Comparison of ENCODE assay signal across 9 cellular contexts in genomic region chr5:151319334-151319733, GRCh38. TPM values are rescaled to one million over a fixed set of nuclear protein-coding genes. Genes with fewer than 3 reads are reported as not detected.
DNase-seq lines count a peak whose midpoint lies in the region; ATAC-seq and TF ChIP-seq lines count a peak whose summit lies in the region.
"Had no signal": no experiment of that assay in that cellular context is flagged by ENCODE, and none has a peak within 500 bp of the region (broad histone marks: within the 10 kb centered on the region; RNA-seq: fewer than 3 reads in every experiment).

No MANE protein-coding gene starts in this region.

- no peaks in the 10 kb centered on the region for H3K27me3 ChIP-seq in neural progenitor cell

- no peak overlapping the region for H3K4me3 ChIP-seq in astrocyte of the cerebellum (ENCODE audit: low read depth, low read length)
- H3K4me3 ChIP-seq in neural progenitor cell: no peak overlapping the region

- H3K27ac Mint-ChIP-seq in mesothelial cell of epicardium (peak overlapping the region; percentile 50), neural progenitor cell (no peak overlapping the region)
- no peak overlapping the region for H3K27ac Mint-ChIP-seq in activated CD4-positive, alpha-beta memory T cell treated with anti-CD3 and anti-CD28 coated beads, Interleukin-2, amount 10 ng/mL, durations not matched to agents 7 days and 5 days
- no peak overlapping the region for H3K27ac Mint-ChIP-seq in natural killer cell treated with Interleukin-12 subunit alpha and Interleukin-12 subunit beta and Interleukin-15 and Interleukin-18, amount 100 ng/mL, for 72 hours
- H3K27ac Mint-ChIP-seq: stimulated activated naive CD8-positive, alpha-beta T cell treated with anti-CD3 and anti-CD28 coated beads, Interleukin-15, Interleukin-2, amounts not matched to agents 100 ng/mL and 50 ng/mL, for 24 hours had no signal

- peaks cover 4% of the 10 kb centered on the region for H3K4me1 ChIP-seq in neural progenitor cell

- H3K9me3 ChIP-seq in neural progenitor cell (ENCODE audit: low read depth): no peaks in the 10 kb centered on the region

- ATAC-seq in GM19468 (IDR thresholded peaks at IDR 0.05; ENCODE audit: extremely low read depth, unreplicated experiment): peak; percentile 60
- no peak for ATAC-seq in natural killer cell treated with Interleukin-12 subunit alpha and Interleukin-12 subunit beta and Interleukin-15 and Interleukin-18, amount 100 ng/mL, for 72 hours

- no peaks in the 10 kb centered on the region for H3K79me2 ChIP-seq in neural progenitor cell (ENCODE audit: low read depth)

- TF ChIP-seq CTCF in astrocyte of the cerebellum (IDR thresholded peaks at IDR 0.05; ENCODE audit: low read depth, low read length, missing control alignments): peak; percentile 19
- no peak for TF ChIP-seq CTCF in mesothelial cell of epicardium (IDR thresholded peaks at IDR 0.05; ENCODE audit: unreplicated experiment)
- no peak for TF ChIP-seq CTCF in neural progenitor cell (IDR thresholded peaks at IDR 0.05)

- no peak overlapping the region for H3K9ac ChIP-seq in neural progenitor cell

- H3K4me3 Mint-ChIP-seq in mesothelial cell of epicardium: no peak overlapping the region
- no peak overlapping the region for H3K4me3 Mint-ChIP-seq in activated CD4-positive, alpha-beta memory T cell treated with anti-CD3 and anti-CD28 coated beads, Interleukin-2, amount 10 ng/mL, durations not matched to agents 7 days and 5 days
- H3K4me3 Mint-ChIP-seq in neural progenitor cell: no peak overlapping the region
- no peak overlapping the region for H3K4me3 Mint-ChIP-seq in natural killer cell treated with Interleukin-12 subunit alpha and Interleukin-12 subunit beta and Interleukin-15 and Interleukin-18, amount 100 ng/mL, for 72 hours
- H3K4me3 Mint-ChIP-seq: stimulated activated naive CD8-positive, alpha-beta T cell treated with anti-CD3 and anti-CD28 coated beads, Interleukin-15, Interleukin-2, amounts not matched to agents 100 ng/mL and 50 ng/mL, for 24 hours had no signal

- H3K27ac ChIP-seq in neural progenitor cell: no peak overlapping the region

- in situ Hi-C loops in astrocyte of the cerebellum (cut with HindIII; ENCODE audit: low sequenced_read_pairs): no loop called here

- H3K4me1 Mint-ChIP-seq in mesothelial cell of epicardium (peaks cover 18% of the 10 kb centered on the region), neural progenitor cell (peaks cover 13% of the 10 kb centered on the region)
- H3K4me1 Mint-ChIP-seq in activated CD4-positive, alpha-beta memory T cell treated with anti-CD3 and anti-CD28 coated beads, Interleukin-2, amount 10 ng/mL, durations not matched to agents 7 days and 5 days: no peaks in the 10 kb centered on the region
- peaks cover 0 to 2% of the 10 kb centered on the region in 2 donors for H3K4me1 Mint-ChIP-seq in natural killer cell treated with Interleukin-12 subunit alpha and Interleukin-12 subunit beta and Interleukin-15 and Interleukin-18, amount 100 ng/mL, for 72 hours (ENCODE audit: low read depth in 2 of 2)

- H3K36me3 ChIP-seq in neural progenitor cell: no peaks in the 10 kb centered on the region

- peak; percentile 15 for DNase-seq in Daoy (ENCODE audit: low read depth)
- peak; percentile 33 for DNase-seq in HPDE6-E6E7 (ENCODE audit: extremely low spot score)
- no peak for DNase-seq in astrocyte of the cerebellum (ENCODE audit: low read depth)
- no peak for DNase-seq in mesothelial cell of epicardium (ENCODE audit: low spot score in 2 of 2, unreplicated experiment in 2 of 2)
- no peak for DNase-seq in activated CD4-positive, alpha-beta memory T cell treated with anti-CD3 and anti-CD28 coated beads, Interleukin-2, amount 10 ng/mL, durations not matched to agents 7 days and 5 days
- no peak for DNase-seq in neural progenitor cell (ENCODE audit: low spot score)
- no peak for DNase-seq in natural killer cell treated with Interleukin-12 subunit alpha and Interleukin-12 subunit beta and Interleukin-15 and Interleukin-18, amount 100 ng/mL, for 72 hours (ENCODE audit: low spot score)

- POLR2A ChIA-PET in activated CD4-positive, alpha-beta memory T cell treated with anti-CD3 and anti-CD28 coated beads, Interleukin-2, amount 10 ng/mL, durations not matched to agents 7 days and 5 days (lab: Charles Lee): no interaction called here

- H3K36me3 Mint-ChIP-seq in mesothelial cell of epicardium (no peaks in the 10 kb centered on the region), neural progenitor cell (no peaks in the 10 kb centered on the region)
- H3K36me3 Mint-ChIP-seq in activated CD4-positive, alpha-beta memory T cell treated with anti-CD3 and anti-CD28 coated beads, Interleukin-2, amount 10 ng/mL, durations not matched to agents 7 days and 5 days (ENCODE audit: low read depth): no peaks in the 10 kb centered on the region
- H3K36me3 Mint-ChIP-seq in natural killer cell treated with Interleukin-12 subunit alpha and Interleukin-12 subunit beta and Interleukin-15 and Interleukin-18, amount 100 ng/mL, for 72 hours: no peaks in the 10 kb centered on the region

- CTCF ChIA-PET in activated CD4-positive, alpha-beta memory T cell treated with anti-CD3 and anti-CD28 coated beads, Interleukin-2, amount 10 ng/mL, durations not matched to agents 7 days and 5 days (lab: Charles Lee): interaction anchor here (1.2 kb wide), 1 partner anchor 96 kb away, joined by 3 read pairs; the partner anchor contains the start of gene CCDC69

- H3K9me3 Mint-ChIP-seq in mesothelial cell of epicardium (no peaks in the 10 kb centered on the region), neural progenitor cell (peaks cover 3% of the 10 kb centered on the region)
- no peaks in the 10 kb centered on the region for H3K9me3 Mint-ChIP-seq in activated CD4-positive, alpha-beta memory T cell treated with anti-CD3 and anti-CD28 coated beads, Interleukin-2, amount 10 ng/mL, durations not matched to agents 7 days and 5 days
- H3K9me3 Mint-ChIP-seq in natural killer cell treated with Interleukin-12 subunit alpha and Interleukin-12 subunit beta and Interleukin-15 and Interleukin-18, amount 100 ng/mL, for 72 hours: no peaks in the 10 kb centered on the region
- H3K9me3 Mint-ChIP-seq: stimulated activated naive CD8-positive, alpha-beta T cell treated with anti-CD3 and anti-CD28 coated beads, Interleukin-15, Interleukin-2, amounts not matched to agents 100 ng/mL and 50 ng/mL, for 24 hours had no signal

- H2AFZ ChIP-seq in neural progenitor cell (replicated peaks): no peak overlapping the region

- H3K27me3 Mint-ChIP-seq in mesothelial cell of epicardium (ENCODE audit: low read depth) (peaks cover 3% of the 10 kb centered on the region), neural progenitor cell (ENCODE audit: insufficient read depth, low read depth) (no peaks in the 10 kb centered on the region)
- peaks cover 7% of the 10 kb centered on the region for H3K27me3 Mint-ChIP-seq in activated CD4-positive, alpha-beta memory T cell treated with anti-CD3 and anti-CD28 coated beads, Interleukin-2, amount 10 ng/mL, durations not matched to agents 7 days and 5 days
- peaks cover 9% of the 10 kb centered on the region in 2 donors for H3K27me3 Mint-ChIP-seq in natural killer cell treated with Interleukin-12 subunit alpha and Interleukin-12 subunit beta and Interleukin-15 and Interleukin-18, amount 100 ng/mL, for 72 hours
- H3K27me3 Mint-ChIP-seq: stimulated activated naive CD8-positive, alpha-beta T cell treated with anti-CD3 and anti-CD28 coated beads, Interleukin-15, Interleukin-2, amounts not matched to agents 100 ng/mL and 50 ng/mL, for 24 hours had no signal

- no peak overlapping the region for H3K4me2 ChIP-seq in neural progenitor cell

- no peaks in the 10 kb centered on the region for H4K20me1 ChIP-seq in neural progenitor cell (ENCODE audit: low read depth)

- no peaks in the 10 kb centered on the region for H3F3A ChIP-seq in neural progenitor cell (ENCODE audit: low read depth)

RNA-seq across cellular contexts. Expression of gene SLC36A3, which starts 15.8 kb away (rescaled TPM):
- total RNA-seq in Daoy (2014; rRNA removed; shearing (Covaris generic)): not detected in 2 replicates
- total RNA-seq in mesothelial cell of epicardium (not detected in 3 replicates), neural progenitor cell (ENCODE audit: low replicate concordance) (not detected in 2 replicates)
- total RNA-seq in activated CD4-positive, alpha-beta memory T cell treated with anti-CD3 and anti-CD28 coated beads, Interleukin-2, amount 10 ng/mL, durations not matched to agents 7 days and 5 days: not detected
- not detected for total RNA-seq in natural killer cell treated with Interleukin-12 subunit alpha and Interleukin-12 subunit beta and Interleukin-15 and Interleukin-18, amount 100 ng/mL, for 72 hours

RNA-seq across cellular contexts. Expression of gene SLC36A2, which starts 28.0 kb away (rescaled TPM):
- total RNA-seq in Daoy (2014; rRNA removed; shearing (Covaris generic)): not detected in 2 replicates
- total RNA-seq in mesothelial cell of epicardium (not detected in 3 replicates), neural progenitor cell (ENCODE audit: low replicate concordance) (not detected in 2 replicates)
- total RNA-seq in activated CD4-positive, alpha-beta memory T cell treated with anti-CD3 and anti-CD28 coated beads, Interleukin-2, amount 10 ng/mL, durations not matched to agents 7 days and 5 days: not detected
- total RNA-seq in natural killer cell treated with Interleukin-12 subunit alpha and Interleukin-12 subunit beta and Interleukin-15 and Interleukin-18, amount 100 ng/mL, for 72 hours: not detected

Comparison
In these comparisons a context has a peak if more than half of its experiments do, and no peak if none do; other contexts are left out.
1. DNase-seq: peak in Daoy (single experiment) and HPDE6-E6E7 (single experiment); none in astrocyte of the cerebellum (single experiment), mesothelial cell of epicardium (0 of 2), activated CD4-positive, alpha-beta memory T cell treated with anti-CD3 and anti-CD28 coated beads, Interleukin-2, amount 10 ng/mL, durations not matched to agents 7 days and 5 days (single experiment), neural progenitor cell (single experiment) and natural killer cell treated with Interleukin-12 subunit alpha and Interleukin-12 subunit beta and Interleukin-15 and Interleukin-18, amount 100 ng/mL, for 72 hours (single experiment).